ENCODE assay signal across 1 cellular context in the genomic region with DNA sequence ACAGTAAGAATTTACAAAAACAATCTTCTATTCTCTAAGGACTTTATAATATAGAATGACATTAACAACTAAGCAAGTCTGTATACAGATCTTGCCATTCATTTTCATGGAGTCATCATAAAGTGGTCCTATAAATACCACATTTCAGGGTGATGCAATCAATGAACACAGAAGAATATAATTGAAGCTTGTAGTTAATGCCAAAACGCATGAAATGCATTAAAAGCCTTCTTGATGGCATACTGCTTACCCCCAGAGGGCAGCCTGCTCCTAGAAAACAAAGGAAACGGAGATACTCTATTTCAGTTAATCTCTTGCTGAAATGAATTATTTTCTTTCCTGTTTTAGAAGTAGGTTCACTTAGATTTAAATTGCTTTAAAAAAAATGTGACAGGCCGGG.
TF ChIP-seq lines count a peak whose summit lies in the region.

No MANE protein-coding gene starts in this region.

TF ChIP-seq in HepG2, 621 proteins besides CTCF, POLR2A, EP300 and RAD21 (continued from another document):
- TF ChIP-seq KLF15 (CRISPR knock-in tag; IDR thresholded peaks at IDR 0.05; ENCODE audit: borderline replicate concordance) (no peak), ZNF512 (CRISPR knock-in tag; IDR thresholded peaks at IDR 0.05) (no peak), FOXA3 (CRISPR knock-in tag; IDR thresholded peaks at IDR 0.05) (no peak), ZNF672 (CRISPR knock-in tag; IDR thresholded peaks at IDR 0.05) (no peak), MAFK (conservative IDR thresholded peaks at IDR 0.05 in 1 of 2, IDR thresholded peaks at IDR 0.05 in 1 of 2; ENCODE audit: low read length in 2 of 2) (peak in 1 of 2 experiments; percentile 38; a peak in 2 of 4 replicates), ARNT (IDR thresholded peaks at IDR 0.05) (no peak), HOXA5 (CRISPR knock-in tag; IDR thresholded peaks at IDR 0.05) (no peak), CEBPB (IDR thresholded peaks at IDR 0.05; ENCODE audit: borderline replicate concordance, low read depth, low read length) (peak; percentile 68), ZNF124 (CRISPR knock-in tag; IDR thresholded peaks at IDR 0.05) (no peak), MAFF (IDR thresholded peaks at IDR 0.05; ENCODE audit: low read depth, low read length) (0 out of 2 replicates have a peak, but pooled peaks have one; percentile 7), ZNF563 (CRISPR knock-in tag; IDR thresholded peaks at IDR 0.05) (no peak), ZNF547 (CRISPR knock-in tag; IDR thresholded peaks at IDR 0.05) (no peak), NRL (CRISPR knock-in tag; IDR thresholded peaks at IDR 0.05; ENCODE audit: borderline replicate concordance) (no peak), ATF7 (IDR thresholded peaks at IDR 0.05) (peak; percentile 20; the same call in 1 of the 2 replicates), ATF7 (CRISPR knock-in tag; IDR thresholded peaks at IDR 0.05) (no peak), CEBPG (CRISPR knock-in tag; IDR thresholded peaks at IDR 0.05) (0 out of 2 replicates have a peak, but pooled peaks have one; percentile 12), ZNF281 (CRISPR knock-in tag; IDR thresholded peaks at IDR 0.05; ENCODE audit: borderline replicate concordance) (no peak)
- TF ChIP-seq, protein P1, sequence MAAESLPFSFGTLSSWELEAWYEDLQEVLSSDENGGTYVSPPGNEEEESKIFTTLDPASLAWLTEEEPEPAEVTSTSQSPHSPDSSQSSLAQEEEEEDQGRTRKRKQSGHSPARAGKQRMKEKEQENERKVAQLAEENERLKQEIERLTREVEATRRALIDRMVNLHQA (CRISPR knock-in tag; IDR thresholded peaks at IDR 0.05) = no peak
- TF ChIP-seq, protein P2, sequence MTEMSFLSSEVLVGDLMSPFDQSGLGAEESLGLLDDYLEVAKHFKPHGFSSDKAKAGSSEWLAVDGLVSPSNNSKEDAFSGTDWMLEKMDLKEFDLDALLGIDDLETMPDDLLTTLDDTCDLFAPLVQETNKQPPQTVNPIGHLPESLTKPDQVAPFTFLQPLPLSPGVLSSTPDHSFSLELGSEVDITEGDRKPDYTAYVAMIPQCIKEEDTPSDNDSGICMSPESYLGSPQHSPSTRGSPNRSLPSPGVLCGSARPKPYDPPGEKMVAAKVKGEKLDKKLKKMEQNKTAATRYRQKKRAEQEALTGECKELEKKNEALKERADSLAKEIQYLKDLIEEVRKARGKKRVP (CRISPR knock-in tag; IDR thresholded peaks at IDR 0.05) = 0 out of 4 replicates have a peak, but pooled peaks of 1 of the 2 experiments have one; percentile 23
